Comparison of ENCODE assay signal across 8 cellular contexts in genomic region chr11:13278620-13279486, GRCh38. TPM values are rescaled to one million over a fixed set of nuclear protein-coding genes. Genes with fewer than 3 reads are reported as not detected.
DNase-seq lines count a peak whose midpoint lies in the region; ATAC-seq and TF ChIP-seq lines count a peak whose summit lies in the region.

No MANE protein-coding gene starts in this region.

- ATAC-seq in HG03469 (IDR thresholded peaks at IDR 0.05; ENCODE audit: unreplicated experiment) = no peak

- H3K9me3 ChIP-seq in suprapubic skin = no peaks in the 10 kb centered on the region

- TF ChIP-seq CTCF in HFF-Myc (IDR thresholded peaks at IDR 0.05; ENCODE audit: low read depth, low read length, missing control alignments) = no peak
- no peak for TF ChIP-seq CTCF in astrocyte of the cerebellum (IDR thresholded peaks at IDR 0.05; ENCODE audit: low read depth, low read length, missing control alignments)
- no peak for TF ChIP-seq CTCF in suprapubic skin (IDR thresholded peaks at IDR 0.05)

- peaks cover 28% of the 10 kb centered on the region for H3K4me1 ChIP-seq in suprapubic skin

- peak overlapping the region; percentile 66 for H3K4me3 ChIP-seq in HFF-Myc (replicated peaks; ENCODE audit: low read depth, low read length)
- H3K4me3 ChIP-seq in astrocyte of the cerebellum (ENCODE audit: low read depth, low read length) = peak overlapping the region; percentile 83
- H3K4me3 ChIP-seq in suprapubic skin = peak overlapping the region; percentile 70

- DNase-seq in COLO668 (lab: John Stamatoyannopoulos, UW; ENCODE audit: unreplicated experiment) (peak; percentile 68), HFF-Myc (ENCODE audit: extremely low read depth, low read depth) (no peak), astrocyte of the cerebellum (ENCODE audit: low read depth) (no peak), suprapubic skin (ENCODE audit: low spot score in 2 of 2) (no peak), GOT3 (lab: John Stamatoyannopoulos, UW) (no peak), superior temporal gyrus (ENCODE audit: extremely low spot score) (no peak)

- no peaks in the 10 kb centered on the region for H3K36me3 ChIP-seq in suprapubic skin

- 6% methylated on average over 39 of the region's 61 CpGs for WGBS in suprapubic skin

- H3K27me3 ChIP-seq in layer of hippocampus (ENCODE audit: control insufficient read depth, insufficient read depth, low read length) = no peaks in the 10 kb centered on the region
- H3K27me3 ChIP-seq in suprapubic skin = no peaks in the 10 kb centered on the region

- TF ChIP-seq EP300 in suprapubic skin (IDR thresholded peaks at IDR 0.05) = no peak

- in situ Hi-C loops in astrocyte of the cerebellum (cut with HindIII; ENCODE audit: low sequenced_read_pairs) = no loop called here

- H3K27ac ChIP-seq in layer of hippocampus (ENCODE audit: low read depth, low read length) (peak overlapping the region; percentile 79), suprapubic skin (peak overlapping the region; percentile 98)

- TF ChIP-seq POLR2A in suprapubic skin (IDR thresholded peaks at IDR 0.05) = no peak

RNA-seq across cellular contexts. Expression of gene BMAL1, which starts 1.3 kb away (rescaled TPM):
- total RNA-seq in suprapubic skin = 100 to 1,000 TPM in 1 of 4 donors, 10 to 100 TPM in 3; 57.8 to 143 (median 80.8) TPM
